ENCODE assay signal across 24 cellular contexts in the genomic region with DNA sequence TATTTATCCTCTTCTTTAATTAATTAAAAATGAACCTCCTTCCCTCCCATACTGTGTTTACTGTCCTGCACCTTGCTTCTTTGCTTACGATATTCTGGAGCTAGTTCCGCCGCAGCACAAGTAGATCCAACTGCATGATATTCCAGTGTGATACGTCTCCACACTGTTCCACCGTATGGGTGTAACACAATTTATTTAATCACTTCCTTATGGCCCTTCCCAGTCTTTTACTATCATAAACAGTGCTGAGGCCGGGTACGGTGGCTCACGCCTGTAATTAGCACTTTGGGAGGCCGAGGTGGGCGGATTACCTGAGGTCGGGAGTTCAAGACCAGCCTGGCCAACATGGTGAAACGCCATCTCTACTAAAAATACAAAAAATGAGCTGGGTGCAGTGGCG. TPM values are rescaled to one million over a fixed set of nuclear protein-coding genes. Genes with fewer than 3 reads are reported as not detected.
A peak's percentile ranks its signal among the peaks of the same experiment; 100 is the strongest.
DNase-seq lines count a peak whose midpoint lies in the region; ATAC-seq and TF ChIP-seq lines count a peak whose summit lies in the region.
"Had no signal": no experiment of that assay in that cellular context is flagged by ENCODE, and none has a peak within 500 bp of the region (broad histone marks: within the 10 kb centered on the region; RNA-seq: fewer than 3 reads in every experiment).

No MANE protein-coding gene starts in this region.

- H3K4me1 ChIP-seq in SJSA1 (replicated peaks) (peaks cover 40% of the 10 kb centered on the region), mesenchymal stem cell (ENCODE audit: control insufficient read depth, insufficient read depth, low read depth, low read length) (peaks cover 2% of the 10 kb centered on the region), psoas muscle (peaks cover 20% of the 10 kb centered on the region)
- H3K4me1 ChIP-seq: BE2C, Caco-2, parathyroid adenoma had no signal

- peak overlapping the region; percentile 77 for H3K27ac ChIP-seq in SJSA1
- no peak overlapping the region for H3K27ac ChIP-seq in mesenchymal stem cell (ENCODE audit: low read length, poor library complexity, severe bottlenecking)
- no peak overlapping the region for H3K27ac ChIP-seq in psoas muscle
- H3K27ac ChIP-seq: foreskin keratinocyte, hepatocyte, parathyroid adenoma had no signal

- intact Hi-C loops in psoas muscle (cut with DNase I), result no loop called here

- H4K91ac ChIP-seq in mesenchymal stem cell (ENCODE audit: low read length), result no peak overlapping the region

- no peak overlapping the region for H2AK5ac ChIP-seq in mesenchymal stem cell (ENCODE audit: low read length, severe bottlenecking)

- no peak overlapping the region for H2BK15ac ChIP-seq in mesenchymal stem cell (ENCODE audit: low read depth, poor library complexity, severe bottlenecking)

- WGBS in mesenchymal stem cell, result 95% methylated on average over 13 of the region's 13 CpGs
- WGBS in psoas muscle, 3 donors, result 88 to 93% (median 89%) methylated on average over 13 of the region's 13 CpGs

- no peaks in the 10 kb centered on the region for H3K27me3 Mint-ChIP-seq in activated CD4-positive, alpha-beta memory T cell treated with anti-CD3 and anti-CD28 coated beads, Interleukin-2, amount 10 ng/mL, durations not matched to agents 7 days and 5 days
- H3K27me3 Mint-ChIP-seq: naive thymus-derived CD4-positive, alpha-beta T cell; stimulated activated naive CD8-positive, alpha-beta T cell treated with anti-CD3 and anti-CD28 coated beads, Interleukin-15, Interleukin-2, amounts not matched to agents 100 ng/mL and 50 ng/mL, for 24 hours had no signal

- H4K8ac ChIP-seq in mesenchymal stem cell (ENCODE audit: low read length), result no peak overlapping the region

- H3K9me3 ChIP-seq in SJSA1 (replicated peaks) (no peaks in the 10 kb centered on the region), mesenchymal stem cell (ENCODE audit: control insufficient read depth, low read length) (no peaks in the 10 kb centered on the region), psoas muscle (no peaks in the 10 kb centered on the region)
- H3K9me3 ChIP-seq: BE2C, Caco-2 had no signal

- no peak overlapping the region for H3K4me3 ChIP-seq in AG10803 (ENCODE audit: low read length)
- H3K4me3 ChIP-seq in SJSA1, result no peak overlapping the region
- H3K4me3 ChIP-seq in mesenchymal stem cell (ENCODE audit: insufficient read depth in 1 of 2, low read depth in 1 of 2, low read length in 2 of 2), result no peak overlapping the region
- no peak overlapping the region for H3K4me3 ChIP-seq in psoas muscle
- H3K4me3 ChIP-seq: hepatocyte, lung had no signal

- DNase-seq in AG10803 (ENCODE audit: low read depth) (peak; percentile 34), SJSA1 (ENCODE audit: low read depth in 1 of 2, low spot score in 2 of 2) (no peak), mesenchymal stem cell (no peak), psoas muscle (no peak), GDM1 (lab: John Stamatoyannopoulos, UW) (no peak), NCI-H524 treated with DMSO at 0.1 percent for 48 hours (lab: John Stamatoyannopoulos, UW) (no peak)
- no peak for DNase-seq in activated CD4-positive, alpha-beta memory T cell treated with anti-CD3 and anti-CD28 coated beads, Interleukin-2, amount 10 ng/mL, durations not matched to agents 7 days and 5 days
- DNase-seq: 8988T; BE2C; Caco-2; foreskin keratinocyte; Kasumi-1; naive thymus-derived CD4-positive, alpha-beta T cell; NCI-H1105; NCI-H2171; PC-3; SIG-M5; stimulated activated CD4-positive, alpha-beta T cell treated with anti-CD3 and anti-CD28 coated beads, Interleukin-1b, Interleukin-23, amount 100 ng/mL, for 48 hours; T-helper 9 cell had no signal

- no peak overlapping the region for H3K4me3 Mint-ChIP-seq in activated CD4-positive, alpha-beta memory T cell treated with anti-CD3 and anti-CD28 coated beads, Interleukin-2, amount 10 ng/mL, durations not matched to agents 7 days and 5 days
- H3K4me3 Mint-ChIP-seq: stimulated activated naive CD8-positive, alpha-beta T cell treated with anti-CD3 and anti-CD28 coated beads, Interleukin-15, Interleukin-2, amounts not matched to agents 100 ng/mL and 50 ng/mL, for 24 hours had no signal

- no peak overlapping the region for H3K18ac ChIP-seq in mesenchymal stem cell (ENCODE audit: low read depth in 1 of 2, low read length in 2 of 2)

- no peak overlapping the region for H2BK12ac ChIP-seq in mesenchymal stem cell (ENCODE audit: low read length in 2 of 2)

- H3K14ac ChIP-seq in mesenchymal stem cell (ENCODE audit: low read length in 2 of 2), result no peak overlapping the region

- no peak overlapping the region for H2AFZ ChIP-seq in mesenchymal stem cell (ENCODE audit: low read depth, low read length)
- H2AFZ ChIP-seq: hepatocyte, parathyroid adenoma had no signal

- H3K27ac Mint-ChIP-seq in activated CD4-positive, alpha-beta memory T cell treated with anti-CD3 and anti-CD28 coated beads, Interleukin-2, amount 10 ng/mL, durations not matched to agents 7 days and 5 days, result no peak overlapping the region

- H3K27me3 ChIP-seq in SJSA1 (replicated peaks), result no peaks in the 10 kb centered on the region
- no peaks in the 10 kb centered on the region for H3K27me3 ChIP-seq in mesenchymal stem cell (ENCODE audit: control insufficient read depth in 1 of 2, insufficient read depth in 1 of 2, low read length in 2 of 2)
- no peaks in the 10 kb centered on the region for H3K27me3 ChIP-seq in psoas muscle (ENCODE audit: insufficient read depth in 3 of 3, low read length in 2 of 3)
- H3K27me3 ChIP-seq: BE2C, foreskin keratinocyte, hepatocyte had no signal

- H3K36me3 ChIP-seq in SJSA1 (peaks cover 19% of the 10 kb centered on the region), mesenchymal stem cell (ENCODE audit: control insufficient read depth in 1 of 2, insufficient read depth in 2 of 2, low read depth in 1 of 2, low read length in 2 of 2) (peaks cover 0 to 10% of the 10 kb centered on the region in 2 experiments), psoas muscle (ENCODE audit: insufficient read depth in 1 of 2, low read depth in 1 of 2) (peaks cover 0 to 36% of the 10 kb centered on the region in 2 donors)

- peaks cover 17% of the 10 kb centered on the region for H3K79me1 ChIP-seq in mesenchymal stem cell (replicated peaks; ENCODE audit: low read length, poor library complexity, severe bottlenecking)

- ATAC-seq in GM21786 (IDR thresholded peaks at IDR 0.05; ENCODE audit: unreplicated experiment) (peak; percentile 1), psoas muscle (no peak)
- ATAC-seq: foreskin keratinocyte; naive thymus-derived CD4-positive, alpha-beta T cell; PC-3 had no signal

- H2BK120ac ChIP-seq in mesenchymal stem cell (ENCODE audit: low read depth, low read length), result no peak overlapping the region

- H3K9ac ChIP-seq in mesenchymal stem cell (ENCODE audit: low read length), result peak overlapping the region; percentile 78
- H3K9ac ChIP-seq: parathyroid adenoma had no signal

- no peak overlapping the region for H3K23ac ChIP-seq in mesenchymal stem cell (ENCODE audit: low read length in 2 of 2)

- peaks cover 31% of the 10 kb centered on the region for H3K4me1 Mint-ChIP-seq in activated CD4-positive, alpha-beta memory T cell treated with anti-CD3 and anti-CD28 coated beads, Interleukin-2, amount 10 ng/mL, durations not matched to agents 7 days and 5 days

- H3K9me3 Mint-ChIP-seq in activated CD4-positive, alpha-beta memory T cell treated with anti-CD3 and anti-CD28 coated beads, Interleukin-2, amount 10 ng/mL, durations not matched to agents 7 days and 5 days, result peaks cover 7% of the 10 kb centered on the region
- H3K9me3 Mint-ChIP-seq: stimulated activated naive CD8-positive, alpha-beta T cell treated with anti-CD3 and anti-CD28 coated beads, Interleukin-15, Interleukin-2, amounts not matched to agents 100 ng/mL and 50 ng/mL, for 24 hours had no signal

- peaks cover 52% of the 10 kb centered on the region for H3K36me3 Mint-ChIP-seq in activated CD4-positive, alpha-beta memory T cell treated with anti-CD3 and anti-CD28 coated beads, Interleukin-2, amount 10 ng/mL, durations not matched to agents 7 days and 5 days (ENCODE audit: low read depth)

- H3K4ac ChIP-seq in mesenchymal stem cell (ENCODE audit: low read depth in 1 of 2, low read length in 2 of 2), result no peak overlapping the region

- no peak overlapping the region for H2BK5ac ChIP-seq in mesenchymal stem cell (ENCODE audit: low read depth, low read length, poor library complexity, severe bottlenecking)

- CTCF ChIA-PET in activated CD4-positive, alpha-beta memory T cell treated with anti-CD3 and anti-CD28 coated beads, Interleukin-2, amount 10 ng/mL, durations not matched to agents 7 days and 5 days (lab: Charles Lee), result no interaction called here

- no peak overlapping the region for H3K4me2 ChIP-seq in mesenchymal stem cell (ENCODE audit: low read length, poor library complexity, severe bottlenecking)
- H3K4me2 ChIP-seq: hepatocyte had no signal

- POLR2A ChIA-PET in activated CD4-positive, alpha-beta memory T cell treated with anti-CD3 and anti-CD28 coated beads, Interleukin-2, amount 10 ng/mL, durations not matched to agents 7 days and 5 days (lab: Charles Lee), result no interaction called here

- TF ChIP-seq CTCF in AG10803 (conservative IDR thresholded peaks at IDR 0.05; ENCODE audit: low read length), result no peak
- TF ChIP-seq CTCF in psoas muscle (IDR thresholded peaks at IDR 0.05), result no peak

RNA-seq across cellular contexts. Expression of gene CNST, which starts 25.7 kb away (rescaled TPM):
- 19.0 and 21.1 TPM in 2 replicates for total RNA-seq in SJSA1 (2014; rRNA removed; shearing (Covaris generic))
- polyA plus RNA-seq in mesenchymal stem cell (2013, experiment 1 of 2), result 8.8 TPM
- polyA plus RNA-seq in mesenchymal stem cell (2013, experiment 2 of 2), result 9.2 TPM
- total RNA-seq in psoas muscle, result 10 to 100 TPM; 17.3 to 64.8 (median 30.9) TPM
- 10 to 100 TPM in 2 of 3 donors, 1 to 10 TPM in 1; 9.7 to 56.7 (median 15.9) TPM for polyA plus RNA-seq in psoas muscle
- total RNA-seq in activated CD4-positive, alpha-beta memory T cell treated with anti-CD3 and anti-CD28 coated beads, Interleukin-2, amount 10 ng/mL, durations not matched to agents 7 days and 5 days, result 10 to 100 TPM; 36.2 to 39.3 TPM

RNA-seq across cellular contexts. Expression of gene TFB2M, which starts 25.9 kb away (rescaled TPM):
- 21.1 and 31.6 TPM in 2 replicates for total RNA-seq in SJSA1 (2014; rRNA removed; shearing (Covaris generic))
- polyA plus RNA-seq in mesenchymal stem cell (2013, experiment 1 of 2), result 13.8 TPM
- 13.7 TPM for polyA plus RNA-seq in mesenchymal stem cell (2013, experiment 2 of 2)
- 10 to 100 TPM; 12.8 to 19.3 (median 15.0) TPM for total RNA-seq in psoas muscle
- polyA plus RNA-seq in psoas muscle, result 10 to 100 TPM; 20.1 to 39.0 (median 23.2) TPM
- 1 to 10 TPM; 7.4 to 9.0 TPM for total RNA-seq in activated CD4-positive, alpha-beta memory T cell treated with anti-CD3 and anti-CD28 coated beads, Interleukin-2, amount 10 ng/mL, durations not matched to agents 7 days and 5 days
